ENCODE assay signal across 9 cellular contexts in genomic region chr6:11258260-11259237, GRCh38.
DNase-seq lines count a peak whose midpoint lies in the region; ATAC-seq lines count a peak whose summit lies in the region.
"Had no signal": no experiment of that assay in that cellular context is flagged by ENCODE, and none has a peak within 500 bp of the region (broad histone marks: within the 10 kb centered on the region; RNA-seq: fewer than 3 reads in every experiment).

No MANE protein-coding gene starts in this region.

- DNase-seq in EH (ENCODE audit: low read depth) (peak; percentile 38), T-helper 22 cell (ENCODE audit: low read depth) (peak; percentile 8), memory B cell (ENCODE audit: low spot score in 2 of 2) (no peak), retina (no peak), epidermal melanocyte (ENCODE audit: insufficient read length, low spot score) (no peak), C1 segment of cervical spinal cord (lab: John Stamatoyannopoulos, UW) (no peak)
- DNase-seq: Kasumi-1 had no signal

- H3K9me3 Mint-ChIP-seq in memory B cell = peaks cover 1% of the 10 kb centered on the region

- peak overlapping the region; percentile 57 for H3K27ac Mint-ChIP-seq in memory B cell

- H3K27me3 Mint-ChIP-seq in memory B cell = no peaks in the 10 kb centered on the region

- peaks cover 30% of the 10 kb centered on the region for H3K36me3 Mint-ChIP-seq in memory B cell

- H3K4me1 Mint-ChIP-seq in memory B cell = peaks cover 18% of the 10 kb centered on the region

- H3K4me3 Mint-ChIP-seq in memory B cell = no peak overlapping the region

- ATAC-seq in GM21737 (IDR thresholded peaks at IDR 0.05; ENCODE audit: unreplicated experiment) = peak; percentile 58
- peak; percentile 32 for ATAC-seq in memory B cell (ENCODE audit: low read depth)
- ATAC-seq in GM18519 (IDR thresholded peaks at IDR 0.05; ENCODE audit: low FRiP score, unreplicated experiment) = no peak

Comparison
In these comparisons a context has a peak if more than half of its experiments do, and no peak if none do; other contexts are left out.
1. DNase-seq: peak in EH (single experiment) and T-helper 22 cell (single experiment); none in memory B cell (0 of 2), retina (single experiment), epidermal melanocyte (single experiment) and C1 segment of cervical spinal cord (0 of 14).